In the genomic region with DNA sequence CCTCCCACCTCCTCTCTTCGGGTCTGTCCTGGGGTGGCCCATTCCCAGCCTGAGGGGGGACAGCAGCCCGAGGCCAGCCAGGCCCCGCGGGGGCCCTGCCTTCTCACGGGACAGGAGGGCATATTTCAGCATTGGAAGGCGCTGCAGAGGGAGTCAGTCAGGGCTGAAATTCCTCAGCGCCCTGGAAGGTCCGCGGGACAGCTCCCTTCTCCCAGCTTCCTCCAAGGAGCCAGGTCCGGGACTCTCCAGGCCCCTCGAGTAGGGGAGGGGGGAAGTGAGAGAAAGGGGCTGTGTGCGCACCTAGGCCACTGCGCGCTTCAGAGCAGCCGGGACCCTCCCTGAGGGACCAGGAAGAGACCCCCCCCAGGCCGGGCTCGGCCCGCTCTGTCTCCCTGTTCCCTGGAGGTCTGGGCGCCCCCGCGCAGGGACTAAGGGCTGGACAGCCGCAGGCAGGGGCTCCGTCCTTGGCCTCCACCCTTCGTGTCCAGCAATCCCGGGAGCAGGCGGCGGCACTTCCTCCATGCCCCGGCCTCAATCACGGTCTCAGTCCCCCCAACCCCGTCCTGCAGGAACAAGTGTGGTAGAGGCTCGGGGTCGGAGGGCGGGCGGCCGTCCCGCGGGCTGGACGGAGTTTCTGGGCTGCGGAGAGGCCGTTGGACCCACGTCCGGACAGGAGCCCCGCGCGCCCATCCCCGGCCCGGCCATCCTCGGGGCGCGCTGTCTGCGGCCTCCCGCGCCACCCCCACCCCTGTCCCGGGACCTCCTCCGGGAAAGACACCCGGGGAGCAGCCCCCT, we compare ENCODE assay signal across 9 cellular contexts. TPM values are rescaled to one million over a fixed set of nuclear protein-coding genes. Genes with fewer than 3 reads are reported as not detected.
DNase-seq lines count a peak whose midpoint lies in the region; ATAC-seq, FAIRE-seq and TF ChIP-seq lines count a peak whose summit lies in the region.
"Had no signal": no experiment of that assay in that cellular context is flagged by ENCODE, and none has a peak within 500 bp of the region (broad histone marks: within the 10 kb centered on the region; RNA-seq: fewer than 3 reads in every experiment).

No MANE protein-coding gene starts in this region.

- POLR2A ChIA-PET in HCT116 (lab: Charles Lee) (interaction anchor here (0.6 kb wide), 1 partner anchor 316 kb away, joined by 3 read pairs; no protein-coding TSS in a partner anchor), HepG2 (lab: Yijun Ruan, JAX) (interaction anchor here (1.0 kb wide), 1 partner anchor 14 kb away, joined by 4 read pairs; no protein-coding TSS in a partner anchor)

- no peak for TF ChIP-seq CTCF in HCT116 (IDR thresholded peaks at IDR 0.05 in 2 of 3, conservative IDR thresholded peaks at IDR 0.05 in 1 of 3; ENCODE audit: borderline replicate concordance in 1 of 3, insufficient read depth in 1 of 3, low read depth in 2 of 3, low read length in 2 of 3)
- no peak for TF ChIP-seq CTCF in body of pancreas (IDR thresholded peaks at IDR 0.05)
- TF ChIP-seq CTCF in HepG2 (CRISPR knock-in tag; IDR thresholded peaks at IDR 0.05), result no peak
- TF ChIP-seq CTCF in suprapubic skin (IDR thresholded peaks at IDR 0.05), result no peak

- H3K36me3 ChIP-seq in HCT116 (ENCODE audit: control insufficient read depth in 1 of 2, insufficient read depth in 2 of 2, low read length in 2 of 2) (no peaks in the 10 kb centered on the region), body of pancreas (replicated peaks in 1 of 2; ENCODE audit: insufficient read depth in 1 of 2, low read depth in 2 of 2) (no peaks in the 10 kb centered on the region), HepG2 (replicated peaks in 1 of 2; ENCODE audit: control insufficient read depth in 1 of 2, insufficient read depth in 2 of 2, low read length in 2 of 2) (no peaks in the 10 kb centered on the region), suprapubic skin (no peaks in the 10 kb centered on the region)

- intact Hi-C loops in HCT116 (cut with micrococcal nuclease), result loop anchor here (2.0 kb wide), 1 partner anchor 545 kb away; no protein-coding TSS in a partner anchor
- intact Hi-C loops in body of pancreas (cut with DNase I), result loop anchor here (10.0 kb wide), 1 partner anchor 541 kb away; no protein-coding TSS in a partner anchor
- intact Hi-C loops in HepG2 (cut with micrococcal nuclease; ENCODE audit: unreplicated experiment), result loop anchor here (1.0 to 2.0 kb wide), 2 partner anchors 49 to 94 kb away; no protein-coding TSS in a partner anchor

- no peaks in the 10 kb centered on the region for H3K9me2 ChIP-seq in HCT116 (ENCODE audit: insufficient read depth)

- no peak for TF ChIP-seq EP300 in HepG2 (IDR thresholded peaks at IDR 0.05; ENCODE audit: low read depth in 2 of 2, low read length in 2 of 2)
- TF ChIP-seq EP300 in HepG2 (CRISPR knock-in tag; IDR thresholded peaks at IDR 0.05; ENCODE audit: borderline replicate concordance), result no peak
- no peak for TF ChIP-seq EP300 in suprapubic skin (IDR thresholded peaks at IDR 0.05)

- peak; percentile 26 for ATAC-seq in HCT116
- ATAC-seq in body of pancreas, result no peak
- no peak for ATAC-seq in HepG2
- no peak for ATAC-seq in HG02798 (IDR thresholded peaks at IDR 0.05; ENCODE audit: poor library complexity, unreplicated experiment)

- H3K4me3 ChIP-seq in HCT116 (replicated peaks in 1 of 2; ENCODE audit: low read depth in 1 of 2, low read length in 2 of 2), result peak overlapping the region in 1 of 2 experiments; percentile 54; a peak in 1 of 4 replicates
- no peak overlapping the region for H3K4me3 ChIP-seq in body of pancreas
- peak overlapping the region in 1 of 3 experiments; percentile 75; a peak in 1 of 6 replicates for H3K4me3 ChIP-seq in HepG2 (replicated peaks in 1 of 3; ENCODE audit: insufficient read depth in 1 of 3, low read depth in 2 of 3, low read length in 3 of 3)
- H3K4me3 ChIP-seq in suprapubic skin, result peak overlapping the region; percentile 58

- no peak overlapping the region for H2AFZ ChIP-seq in HCT116 (ENCODE audit: low read depth, low read length, poor library complexity, severe bottlenecking)
- H2AFZ ChIP-seq in HepG2 (ENCODE audit: low read length), result no peak overlapping the region

- 6 to 12% methylated on average over 13 to 43 of the region's 56 CpGs for WGBS in body of pancreas, 2 donors
- 18% methylated on average over 1 of the region's 56 CpGs for WGBS in HepG2 (ENCODE audit: low lambda C conversion rate)
- WGBS in suprapubic skin, result 38% methylated on average over 6 of the region's 56 CpGs

- in situ Hi-C loops in HepG2 (cut with HindIII; ENCODE audit: extremely low pct_ligation_motif_present, low pct_unique_long_range_greater_than_20kb), result no loop called here

- BruUV-seq in HCT116 (replicated peaks; lab: Mats Ljungman, UMichigan), result no TSS peak
- BruUV-seq in HepG2 (replicated peaks; lab: Mats Ljungman, UMichigan), result no TSS peak

- no peaks in the 10 kb centered on the region for H3K79me2 ChIP-seq in HCT116 (ENCODE audit: insufficient read depth, low read length)
- H3K79me2 ChIP-seq in HepG2 (ENCODE audit: insufficient read depth, low read length), result no peaks in the 10 kb centered on the region

- CTCF ChIA-PET in HCT116 (lab: Charles Lee) (interaction anchor here (0.6 to 1.0 kb wide), 15 partner anchors 9 to 1617 kb away, joined by 3 to 10 read pairs (median 4); no protein-coding TSS in a partner anchor), HepG2 (lab: Yijun Ruan, JAX; ENCODE audit: low intra/inter-chr PET ratio, low total read pairs) (interaction anchor here (1.2 to 3.6 kb wide), 2 partner anchors 94 to 102 kb away, joined by 4 to 32 read pairs; no protein-coding TSS in a partner anchor)

- H3K4me1 ChIP-seq in HCT116 (ENCODE audit: control insufficient read depth in 1 of 2, insufficient read depth in 2 of 2, low read length in 2 of 2), result peaks cover 0 to 19% of the 10 kb centered on the region in 2 experiments; a peak in 2 of 4 replicates
- H3K4me1 ChIP-seq in body of pancreas, result peaks cover 43% of the 10 kb centered on the region
- H3K4me1 ChIP-seq in HepG2 (ENCODE audit: insufficient read depth, low read length), result peaks cover 22% of the 10 kb centered on the region; the same call in 1 of the 2 replicates
- H3K4me1 ChIP-seq in suprapubic skin, result peaks cover 52% of the 10 kb centered on the region

- TF ChIP-seq RAD21 in HCT116 (IDR thresholded peaks at IDR 0.05; ENCODE audit: low read depth), result no peak
- no peak for TF ChIP-seq RAD21 in HepG2 (CRISPR knock-in tag; IDR thresholded peaks at IDR 0.05)

- no peaks in the 10 kb centered on the region for H3K27me3 ChIP-seq in HCT116 (ENCODE audit: insufficient read depth, low read length)
- peaks cover 0 to 29% of the 10 kb centered on the region in 2 donors for H3K27me3 ChIP-seq in body of pancreas
- H3K27me3 ChIP-seq in HepG2 (ENCODE audit: control insufficient read depth in 1 of 2, insufficient read depth in 2 of 2, low read length in 2 of 2), result peaks cover 8 to 56% of the 10 kb centered on the region in 2 experiments
- H3K27me3 ChIP-seq in suprapubic skin, result peaks cover 62% of the 10 kb centered on the region

- RAD21 ChIA-PET in HCT116 (lab: Charles Lee; ENCODE audit: low non-redundant PET in 1 of 2, low total read pairs in 2 of 2, uncharacterized antibody in 2 of 2, unreplicated experiment in 2 of 2), result interaction anchor here (0.6 to 0.9 kb wide), 4 partner anchors 83 to 684 kb away, joined by 3 to 5 read pairs (median 4); no protein-coding TSS in a partner anchor

- no peaks in the 10 kb centered on the region for H3K9me3 ChIP-seq in HCT116 (ENCODE audit: control insufficient read depth in 1 of 2, insufficient read depth in 1 of 2, low read depth in 1 of 2, low read length in 2 of 2)
- no peaks in the 10 kb centered on the region for H3K9me3 ChIP-seq in body of pancreas
- no peaks in the 10 kb centered on the region for H3K9me3 ChIP-seq in HepG2 (ENCODE audit: low read length)
- no peaks in the 10 kb centered on the region for H3K9me3 ChIP-seq in suprapubic skin

- H4K20me1 ChIP-seq in HCT116 (ENCODE audit: insufficient read depth), result no peaks in the 10 kb centered on the region
- H4K20me1 ChIP-seq in HepG2 (ENCODE audit: insufficient read depth, low read length), result no peaks in the 10 kb centered on the region

- H3K9ac ChIP-seq in HCT116 (ENCODE audit: low read length) (no peak overlapping the region), HepG2 (ENCODE audit: insufficient read depth, low read depth, low read length) (no peak overlapping the region)

- H3K4me2 ChIP-seq in HCT116 (ENCODE audit: low read length) (peak overlapping the region; percentile 81), HepG2 (ENCODE audit: low read depth, low read length) (peak overlapping the region; percentile 80; the same call in 1 of the 2 replicates)

- no peak for FAIRE-seq in HepG2 (lab: Jason Lieb, UNC)

- H3K27ac ChIP-seq in HCT116 (ENCODE audit: low read depth, low read length) (no peak overlapping the region), body of pancreas (no peak overlapping the region), HepG2 (ENCODE audit: extremely low read length, insufficient read depth, low read length) (no peak overlapping the region), suprapubic skin (no peak overlapping the region)

- no peak for DNase-seq in HCT116 (ENCODE audit: low read depth, low spot score)
- DNase-seq in body of pancreas, result peak in 3 of 4 donors; percentile 4 to 12 (median 9)
- DNase-seq in HepG2 (ENCODE audit: low spot score), result no peak
- peak; percentile 62 to 76 for DNase-seq in suprapubic skin (ENCODE audit: low spot score in 2 of 2)
- DNase-seq in pons (ENCODE audit: low spot score), result no peak
- DNase-seq in NCI-H1694 (lab: John Stamatoyannopoulos, UW), result no peak
- no peak for DNase-seq in stimulated activated naive CD4-positive, alpha-beta T cell treated with Interleukin-2 at 50 U/mL for 16 hours (lab: John Stamatoyannopoulos, UW)

- TF ChIP-seq POLR2A in HCT116 (IDR thresholded peaks at IDR 0.05; ENCODE audit: borderline replicate concordance, extremely low read depth, insufficient read depth, insufficient read length) (no peak), body of pancreas (IDR thresholded peaks at IDR 0.05) (no peak), HepG2 (IDR thresholded peaks at IDR 0.05; ENCODE audit: insufficient read depth in 1 of 2, low read depth in 2 of 2, low read length in 2 of 2) (no peak), suprapubic skin (IDR thresholded peaks at IDR 0.05) (no peak)

RNA-seq across cellular contexts. Expression of a gene that starts 6.0 kb away (rescaled TPM):
- total RNA-seq in HCT116 (2021; ENCODE audit: unreplicated experiment) (4.4 TPM), body of pancreas (1 to 10 TPM in 1 of 2 donors, under 1 TPM in 1; 0.33 to 1.3 TPM), HepG2 (2016; rRNA removed; fragmentation: Illumina TruSeq; extraction: Trizol) (0.13 and 0.18 TPM in 2 replicates), suprapubic skin (1 to 10 TPM; 1.4 to 2.5 (median 1.9) TPM)
- 3.2 and 3.5 TPM in 2 replicates for polyA plus RNA-seq in HCT116 (2012)
- total RNA-seq in HepG2 (2016; cell fraction: cytosol; rRNA removed; fragmentation: Illumina TruSeq; extraction: Trizol; ENCODE audit: low read depth), result 0.10 TPM in 1 of 2 replicates, not detected in the other
- 0.21 and 0.28 TPM in 2 replicates for total RNA-seq in HepG2 (2016; cell fraction: insoluble cytoplasmic fraction; rRNA removed; fragmentation: Illumina TruSeq; extraction: Trizol)
- 0.10 and 0.12 TPM in 2 replicates for total RNA-seq in HepG2 (2016; cell fraction: membrane; rRNA removed; fragmentation: Illumina TruSeq; extraction: Trizol)
- total RNA-seq in HepG2 (2016; cell fraction: nucleus; rRNA removed; fragmentation: Illumina TruSeq; extraction: Trizol), result 0.13 and 0.19 TPM in 2 replicates
- polyA plus RNA-seq in HepG2 (2011; rRNA removed), result 0.13 and 1.5 TPM in 2 replicates
- polyA plus RNA-seq in HepG2 (2011; cell fraction: cytosol; rRNA removed), result 0.32 and 1.0 TPM in 2 replicates
- 0.48 and 1.6 TPM in 2 replicates for polyA plus RNA-seq in HepG2 (2011; cell fraction: nucleus; rRNA removed)
- 0.28 and 1.0 TPM in 2 replicates for polyA plus RNA-seq in HepG2 (2012)
- 0.03 and 0.05 TPM in 2 replicates for polyA plus RNA-seq in HepG2 (2016; cell fraction: cytosol; fragmentation: Illumina TruSeq; extraction: Trizol; ENCODE audit: low read depth)
- 0.22 and 0.29 TPM in 2 replicates for polyA plus RNA-seq in HepG2 (2016; cell fraction: insoluble cytoplasmic fraction; fragmentation: Illumina TruSeq; extraction: Trizol; ENCODE audit: low read depth)
- 0.09 and 0.12 TPM in 2 replicates for polyA plus RNA-seq in HepG2 (2016; cell fraction: membrane; fragmentation: Illumina TruSeq; extraction: Trizol; ENCODE audit: low read depth)
- polyA plus RNA-seq in HepG2 (2016; cell fraction: nucleus; fragmentation: Illumina TruSeq; extraction: Trizol; ENCODE audit: insufficient read depth, low read depth), result 0.27 and 0.31 TPM in 2 replicates
- 0.21 and 0.50 TPM in 2 replicates for polyA minus RNA-seq in HepG2 (2011; rRNA and poly(A)+ RNA removed; ENCODE audit: low replicate concordance)
- 0.18 and 1.1 TPM in 2 replicates for polyA minus RNA-seq in HepG2 (2011; cell fraction: cytosol; rRNA and poly(A)+ RNA removed)
- 0.13 and 0.50 TPM in 2 replicates for polyA minus RNA-seq in HepG2 (2011; cell fraction: nucleus; rRNA and poly(A)+ RNA removed)
- total RNA-seq: M059J had no signal

Comparison
In these comparisons a context has a peak if more than half of its experiments do, and no peak if none do; other contexts are left out.
1. DNase-seq: peak in body of pancreas (3 of 4) and suprapubic skin (2 of 2); none in HCT116 (single experiment), HepG2 (single experiment), pons (single experiment), NCI-H1694 (single experiment) and stimulated activated naive CD4-positive, alpha-beta T cell treated with Interleukin-2 at 50 U/mL for 16 hours (single experiment).